ENCODE assay signal across 27 cellular contexts in genomic region chr10:35778344-35778743, GRCh38.
DNase-seq lines count a peak whose midpoint lies in the region; ATAC-seq and TF ChIP-seq lines count a peak whose summit lies in the region.
"Had no signal": no experiment of that assay in that cellular context is flagged by ENCODE, and none has a peak within 500 bp of the region (broad histone marks: within the 10 kb centered on the region; RNA-seq: fewer than 3 reads in every experiment).

No MANE protein-coding gene starts in this region.

- H2AFZ ChIP-seq in GM23338 (peak overlapping the region; percentile 43), hepatocyte (no peak overlapping the region)
- H2AFZ ChIP-seq: parathyroid adenoma had no signal

- TF ChIP-seq CTCF in GM23338 (conservative IDR thresholded peaks at IDR 0.05; ENCODE audit: low read depth in 2 of 2) = no peak
- TF ChIP-seq CTCF in hepatocyte (IDR thresholded peaks at IDR 0.05; ENCODE audit: poor library complexity) = no peak

- no peak overlapping the region for H3K27ac Mint-ChIP-seq in GM23338
- H3K27ac Mint-ChIP-seq in activated CD8-positive, alpha-beta T cell treated with anti-CD3 and anti-CD28 coated beads, Interleukin-2, amount 10 ng/mL, durations not matched to agents 7 days and 5 days = no peak overlapping the region
- H3K27ac Mint-ChIP-seq: activated naive CD4-positive, alpha-beta T cell treated with anti-CD3 and anti-CD28 coated beads, Interleukin-2, amount 10 ng/mL, durations not matched to agents 7 days and 5 days; CD4-positive, alpha-beta memory T cell; IgD-negative memory B cell; natural killer cell; stimulated activated effector memory CD8-positive, alpha-beta T cell treated with anti-CD3 and anti-CD28 coated beads, Interleukin-12 subunit alpha, Interleukin-12 subunit beta, amount 100 ng/mL, for 72 hours had no signal

- H3K9me3 Mint-ChIP-seq in GM23338 = peaks cover 4% of the 10 kb centered on the region; the same call in 2 of the 3 replicates
- no peaks in the 10 kb centered on the region for H3K9me3 Mint-ChIP-seq in activated CD8-positive, alpha-beta T cell treated with anti-CD3 and anti-CD28 coated beads, Interleukin-2, amount 10 ng/mL, durations not matched to agents 7 days and 5 days (ENCODE audit: insufficient read depth)
- H3K9me3 Mint-ChIP-seq: activated naive CD4-positive, alpha-beta T cell treated with anti-CD3 and anti-CD28 coated beads, Interleukin-2, amount 10 ng/mL, durations not matched to agents 7 days and 5 days; activated T-cell treated with anti-CD3 and anti-CD28 coated beads, Interleukin-2, amount 50 U/mL, for 4 hours had no signal

- no peaks in the 10 kb centered on the region for H3F3A ChIP-seq in GM23338 (replicated peaks; ENCODE audit: low read depth)

- 61% methylated on average over 7 of the region's 7 CpGs for WGBS in hepatocyte (ENCODE audit: low lambda C conversion rate, missing lambda C conversion rate)

- no peak overlapping the region for H3K4me3 Mint-ChIP-seq in GM23338
- no peak overlapping the region for H3K4me3 Mint-ChIP-seq in activated CD8-positive, alpha-beta T cell treated with anti-CD3 and anti-CD28 coated beads, Interleukin-2, amount 10 ng/mL, durations not matched to agents 7 days and 5 days
- H3K4me3 Mint-ChIP-seq: activated naive CD4-positive, alpha-beta T cell treated with anti-CD3 and anti-CD28 coated beads, Interleukin-2, amount 10 ng/mL, durations not matched to agents 7 days and 5 days; activated T-cell treated with anti-CD3 and anti-CD28 coated beads, Interleukin-2, amount 50 U/mL, for 4 hours; central memory CD8-positive, alpha-beta T cell; IgD-negative memory B cell; natural killer cell; stimulated activated effector memory CD8-positive, alpha-beta T cell treated with anti-CD3 and anti-CD28 coated beads, Interleukin-12 subunit alpha, Interleukin-12 subunit beta, amount 100 ng/mL, for 72 hours had no signal

- H3K27me3 ChIP-seq in GM23338 (ENCODE audit: insufficient read depth) (no peaks in the 10 kb centered on the region), hepatocyte (no peaks in the 10 kb centered on the region)
- H3K27me3 ChIP-seq: gastrocnemius medialis had no signal

- H3K79me2 ChIP-seq in GM23338 (replicated peaks; ENCODE audit: insufficient read depth) = no peaks in the 10 kb centered on the region
- no peaks in the 10 kb centered on the region for H3K79me2 ChIP-seq in hepatocyte
- H3K79me2 ChIP-seq: parathyroid adenoma had no signal

- H3K9me3 ChIP-seq in hepatocyte (ENCODE audit: low read depth) = no peaks in the 10 kb centered on the region
- H3K9me3 ChIP-seq: gastrocnemius medialis, thoracic aorta had no signal

- H4K20me1 ChIP-seq in GM23338 (replicated peaks; ENCODE audit: insufficient read depth) = no peaks in the 10 kb centered on the region
- no peaks in the 10 kb centered on the region for H4K20me1 ChIP-seq in hepatocyte (ENCODE audit: insufficient read depth, poor library complexity, severe bottlenecking)

- CTCF ChIA-PET in activated CD8-positive, alpha-beta T cell treated with anti-CD3 and anti-CD28 coated beads, Interleukin-2, amount 10 ng/mL, durations not matched to agents 7 days and 5 days (lab: Charles Lee) = no interaction called here

- no peaks in the 10 kb centered on the region for H3K36me3 Mint-ChIP-seq in GM23338 (ENCODE audit: low read depth)
- H3K36me3 Mint-ChIP-seq in activated CD8-positive, alpha-beta T cell treated with anti-CD3 and anti-CD28 coated beads, Interleukin-2, amount 10 ng/mL, durations not matched to agents 7 days and 5 days (ENCODE audit: low read depth) = no peaks in the 10 kb centered on the region
- H3K36me3 Mint-ChIP-seq: activated naive CD4-positive, alpha-beta T cell treated with anti-CD3 and anti-CD28 coated beads, Interleukin-2, amount 10 ng/mL, durations not matched to agents 7 days and 5 days; CD4-positive, alpha-beta memory T cell; natural killer cell; stimulated activated effector memory CD8-positive, alpha-beta T cell treated with anti-CD3 and anti-CD28 coated beads, Interleukin-12 subunit alpha, Interleukin-12 subunit beta, amount 100 ng/mL, for 72 hours had no signal

- H3K4me1 ChIP-seq in GM23338 (ENCODE audit: insufficient read depth) = no peaks in the 10 kb centered on the region
- no peaks in the 10 kb centered on the region for H3K4me1 ChIP-seq in hepatocyte (ENCODE audit: insufficient read depth)
- H3K4me1 ChIP-seq: gastrocnemius medialis, parathyroid adenoma had no signal

- H3K36me3 ChIP-seq in GM23338 (ENCODE audit: insufficient read depth) (no peaks in the 10 kb centered on the region), hepatocyte (replicated peaks; ENCODE audit: insufficient read depth, low read depth) (no peaks in the 10 kb centered on the region)
- H3K36me3 ChIP-seq: gastrocnemius medialis, thoracic aorta had no signal

- H3K27me3 Mint-ChIP-seq in GM23338 (ENCODE audit: insufficient read depth, low read depth, poor library complexity) = peaks cover 12% of the 10 kb centered on the region
- H3K27me3 Mint-ChIP-seq in activated CD8-positive, alpha-beta T cell treated with anti-CD3 and anti-CD28 coated beads, Interleukin-2, amount 10 ng/mL, durations not matched to agents 7 days and 5 days (ENCODE audit: low read depth) = no peaks in the 10 kb centered on the region
- H3K27me3 Mint-ChIP-seq: central memory CD8-positive, alpha-beta T cell; IgD-negative memory B cell had no signal

- H3K27ac ChIP-seq in GM23338 (ENCODE audit: low read depth) (no peak overlapping the region), hepatocyte (no peak overlapping the region)
- H3K27ac ChIP-seq: gastrocnemius medialis, parathyroid adenoma, thoracic aorta had no signal

- peaks cover under 1% of the 10 kb centered on the region; the same call in 2 of the 3 replicates for H3K4me1 Mint-ChIP-seq in GM23338
- H3K4me1 Mint-ChIP-seq in activated CD8-positive, alpha-beta T cell treated with anti-CD3 and anti-CD28 coated beads, Interleukin-2, amount 10 ng/mL, durations not matched to agents 7 days and 5 days (ENCODE audit: low read depth) = no peaks in the 10 kb centered on the region
- H3K4me1 Mint-ChIP-seq: activated naive CD4-positive, alpha-beta T cell treated with anti-CD3 and anti-CD28 coated beads, Interleukin-2, amount 10 ng/mL, durations not matched to agents 7 days and 5 days; CD4-positive, alpha-beta memory T cell; central memory CD8-positive, alpha-beta T cell; IgD-negative memory B cell; natural killer cell; stimulated activated effector memory CD8-positive, alpha-beta T cell treated with anti-CD3 and anti-CD28 coated beads, Interleukin-12 subunit alpha, Interleukin-12 subunit beta, amount 100 ng/mL, for 72 hours had no signal

- H3K4me3 ChIP-seq in GM23338 (no peak overlapping the region), hepatocyte (no peak overlapping the region)
- H3K4me3 ChIP-seq: gastrocnemius medialis, thoracic aorta had no signal

- H3K9me2 ChIP-seq in GM23338 (ENCODE audit: insufficient read depth) = no peaks in the 10 kb centered on the region
- H3K9me2 ChIP-seq in hepatocyte (replicated peaks; ENCODE audit: insufficient read depth) = no peaks in the 10 kb centered on the region

- ATAC-seq in GM18498 (IDR thresholded peaks at IDR 0.05; ENCODE audit: unreplicated experiment) (peak; percentile 74), GM23338 (no peak)
- ATAC-seq in activated CD8-positive, alpha-beta T cell treated with anti-CD3 and anti-CD28 coated beads, Interleukin-2, amount 10 ng/mL, durations not matched to agents 7 days and 5 days = no peak
- ATAC-seq: activated T-cell treated with anti-CD3 and anti-CD28 coated beads, Interleukin-2, amount 50 U/mL, for 4 hours; gastrocnemius medialis; natural killer cell; SK-N-SH treated with all-trans-retinoic acid at 6 μM for 48 hours; stimulated activated effector memory CD8-positive, alpha-beta T cell treated with anti-CD3 and anti-CD28 coated beads, Interleukin-12 subunit alpha, Interleukin-12 subunit beta, amount 100 ng/mL, for 72 hours had no signal

- H3K4me2 ChIP-seq in GM23338 = no peak overlapping the region
- H3K4me2 ChIP-seq in hepatocyte = peak overlapping the region; percentile 19

- DNase-seq in GM23338 (ENCODE audit: low spot score) = no peak
- DNase-seq in NOMO-1 treated with dmso at 0.1 percent for 144 hours (lab: John Stamatoyannopoulos, UW; ENCODE audit: unreplicated experiment) = peak; percentile 50
- no peak for DNase-seq in hepatocyte (ENCODE audit: low spot score)
- DNase-seq in AG20443 (ENCODE audit: low spot score) = no peak
- no peak for DNase-seq in activated CD8-positive, alpha-beta T cell treated with anti-CD3 and anti-CD28 coated beads, Interleukin-2, amount 10 ng/mL, durations not matched to agents 7 days and 5 days
- DNase-seq in activated effector memory CD4-positive, alpha-beta T cell treated with anti-CD3 and anti-CD28 coated beads, Interleukin-2, amount 50 U/mL, for 16 hours = no peak
- DNase-seq in stimulated activated naive CD4-positive, alpha-beta T cell treated with Interleukin-2 at 50 U/mL for 16 hours (lab: John Stamatoyannopoulos, UW) = no peak
- DNase-seq: activated CD4-positive, CD25-positive, alpha-beta regulatory T cell treated with anti-CD3 and anti-CD28 coated beads, Interleukin-2, amount 50 U/mL, for 72 hours; activated CD8-positive, alpha-beta memory T cell treated with anti-CD3 and anti-CD28 coated beads for 24 hours; activated naive CD4-positive, alpha-beta T cell treated with anti-CD3 and anti-CD28 coated beads, Interleukin-2, amount 10 ng/mL, durations not matched to agents 7 days and 5 days; activated T-cell treated with anti-CD3 and anti-CD28 coated beads, Interleukin-2, amount 50 U/mL, for 4 hours; anterior cingulate cortex; CD4-positive, alpha-beta memory T cell; DMS53; effector CD4-positive, alpha-beta T cell; gastrocnemius medialis; kidney glomerular epithelial cell; MM.1S; natural killer cell; NCI-H2081 had no signal

- POLR2A ChIA-PET in activated CD8-positive, alpha-beta T cell treated with anti-CD3 and anti-CD28 coated beads, Interleukin-2, amount 10 ng/mL, durations not matched to agents 7 days and 5 days (lab: Charles Lee) = no interaction called here

TF ChIP-seq in GM23338, 12 proteins besides CTCF, POLR2A, EP300 and RAD21 (continues in another document):
- no peak for TF ChIP-seq EZH2phosphoT487 (IDR thresholded peaks at IDR 0.05; ENCODE audit: unreplicated experiment)
- no peak for TF ChIP-seq EZH2 (IDR thresholded peaks at IDR 0.05; ENCODE audit: low read depth, unreplicated experiment)
- TF ChIP-seq JUNB (IDR thresholded peaks at IDR 0.05; ENCODE audit: unreplicated experiment) = no peak
- no peak for TF ChIP-seq ZNF114 (CRISPR knock-in tag; IDR thresholded peaks at IDR 0.05)
- TF ChIP-seq ETS1 (IDR thresholded peaks at IDR 0.05) = no peak
